Comparison of ENCODE assay signal across 1 cellular context in the genomic region with DNA sequence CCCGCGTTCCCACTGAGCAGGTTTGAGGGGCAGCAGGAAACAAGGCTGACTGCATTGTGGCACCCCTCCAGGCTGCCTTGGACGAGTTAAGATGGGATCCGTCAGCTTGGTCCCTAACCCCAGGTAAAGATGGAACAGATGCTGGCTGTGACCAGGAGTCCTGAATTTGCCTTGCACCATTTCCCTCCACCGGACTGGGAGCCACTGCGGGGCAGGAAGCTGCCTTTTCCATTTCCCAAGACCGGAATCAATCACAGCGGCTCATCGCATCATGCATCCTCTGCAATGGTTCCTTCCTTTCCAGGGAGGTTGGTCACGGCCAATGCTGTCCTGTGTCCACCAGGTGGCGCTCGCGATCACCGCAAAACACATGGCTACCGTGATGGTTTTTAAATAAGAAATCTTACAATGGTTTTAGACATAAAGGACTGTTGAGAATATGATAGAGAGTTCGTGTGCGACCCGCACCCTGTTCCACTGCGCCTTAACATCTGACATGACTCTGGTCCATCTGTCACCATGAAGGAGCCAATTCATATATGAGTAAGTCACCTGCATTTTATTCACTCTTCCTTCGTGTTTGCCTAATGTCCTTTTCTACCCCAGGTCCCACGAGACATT.
TF ChIP-seq lines count a peak whose summit lies in the region.

No MANE protein-coding gene starts in this region.

TF ChIP-seq in HepG2, 621 proteins besides CTCF, POLR2A, EP300 and RAD21 (continued from another document and continues in another):
- TF ChIP-seq, protein P1, sequence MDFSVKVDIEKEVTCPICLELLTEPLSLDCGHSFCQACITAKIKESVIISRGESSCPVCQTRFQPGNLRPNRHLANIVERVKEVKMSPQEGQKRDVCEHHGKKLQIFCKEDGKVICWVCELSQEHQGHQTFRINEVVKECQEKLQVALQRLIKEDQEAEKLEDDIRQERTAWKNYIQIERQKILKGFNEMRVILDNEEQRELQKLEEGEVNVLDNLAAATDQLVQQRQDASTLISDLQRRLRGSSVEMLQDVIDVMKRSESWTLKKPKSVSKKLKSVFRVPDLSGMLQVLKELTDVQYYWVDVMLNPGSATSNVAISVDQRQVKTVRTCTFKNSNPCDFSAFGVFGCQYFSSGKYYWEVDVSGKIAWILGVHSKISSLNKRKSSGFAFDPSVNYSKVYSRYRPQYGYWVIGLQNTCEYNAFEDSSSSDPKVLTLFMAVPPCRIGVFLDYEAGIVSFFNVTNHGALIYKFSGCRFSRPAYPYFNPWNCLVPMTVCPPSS (IDR thresholded peaks at IDR 0.05), result no peak
- no peak for TF ChIP-seq RBAK (CRISPR knock-in tag; IDR thresholded peaks at IDR 0.05)
- TF ChIP-seq, protein P2, sequence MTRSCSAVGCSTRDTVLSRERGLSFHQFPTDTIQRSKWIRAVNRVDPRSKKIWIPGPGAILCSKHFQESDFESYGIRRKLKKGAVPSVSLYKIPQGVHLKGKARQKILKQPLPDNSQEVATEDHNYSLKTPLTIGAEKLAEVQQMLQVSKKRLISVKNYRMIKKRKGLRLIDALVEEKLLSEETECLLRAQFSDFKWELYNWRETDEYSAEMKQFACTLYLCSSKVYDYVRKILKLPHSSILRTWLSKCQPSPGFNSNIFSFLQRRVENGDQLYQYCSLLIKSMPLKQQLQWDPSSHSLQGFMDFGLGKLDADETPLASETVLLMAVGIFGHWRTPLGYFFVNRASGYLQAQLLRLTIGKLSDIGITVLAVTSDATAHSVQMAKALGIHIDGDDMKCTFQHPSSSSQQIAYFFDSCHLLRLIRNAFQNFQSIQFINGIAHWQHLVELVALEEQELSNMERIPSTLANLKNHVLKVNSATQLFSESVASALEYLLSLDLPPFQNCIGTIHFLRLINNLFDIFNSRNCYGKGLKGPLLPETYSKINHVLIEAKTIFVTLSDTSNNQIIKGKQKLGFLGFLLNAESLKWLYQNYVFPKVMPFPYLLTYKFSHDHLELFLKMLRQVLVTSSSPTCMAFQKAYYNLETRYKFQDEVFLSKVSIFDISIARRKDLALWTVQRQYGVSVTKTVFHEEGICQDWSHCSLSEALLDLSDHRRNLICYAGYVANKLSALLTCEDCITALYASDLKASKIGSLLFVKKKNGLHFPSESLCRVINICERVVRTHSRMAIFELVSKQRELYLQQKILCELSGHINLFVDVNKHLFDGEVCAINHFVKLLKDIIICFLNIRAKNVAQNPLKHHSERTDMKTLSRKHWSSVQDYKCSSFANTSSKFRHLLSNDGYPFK (CRISPR knock-in tag; IDR thresholded peaks at IDR 0.05; ENCODE audit: borderline replicate concordance), result peak; percentile 23; the same call in 1 of the 2 replicates
- TF ChIP-seq SNRNP70 (IDR thresholded peaks at IDR 0.05; ENCODE audit: low read depth, low read length), result no peak
- 0 out of 2 replicates have a peak, but pooled peaks have one; percentile 23 for TF ChIP-seq ZNF263 (CRISPR knock-in tag; IDR thresholded peaks at IDR 0.05)
- TF ChIP-seq, protein P3, sequence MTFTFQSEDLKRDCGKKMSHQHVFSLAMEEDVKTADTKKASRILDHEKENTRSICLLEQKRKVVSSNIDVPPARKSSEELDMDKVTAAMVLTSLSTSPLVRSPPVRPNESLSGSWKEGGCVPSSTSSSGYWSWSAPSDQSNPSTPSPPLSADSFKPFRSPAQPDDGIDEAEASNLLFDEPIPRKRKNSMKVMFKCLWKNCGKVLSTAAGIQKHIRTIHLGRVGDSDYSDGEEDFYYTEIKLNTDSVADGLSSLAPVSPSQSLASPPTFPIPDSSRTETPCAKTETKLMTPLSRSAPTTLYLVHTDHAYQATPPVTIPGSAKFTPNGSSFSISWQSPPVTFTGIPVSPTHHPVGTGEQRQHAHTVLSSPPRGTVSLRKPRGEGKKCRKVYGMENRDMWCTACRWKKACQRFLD (CRISPR knock-in tag; IDR thresholded peaks at IDR 0.05; ENCODE audit: borderline replicate concordance), result no peak
- TF ChIP-seq ZNF615 (CRISPR knock-in tag; IDR thresholded peaks at IDR 0.05; ENCODE audit: borderline replicate concordance), result no peak
- TF ChIP-seq DNMT1 (CRISPR knock-in tag; IDR thresholded peaks at IDR 0.05), result no peak
- TF ChIP-seq MATR3 (CRISPR knock-in tag; IDR thresholded peaks at IDR 0.05), result no peak
- no peak for TF ChIP-seq RFX3 (CRISPR knock-in tag; IDR thresholded peaks at IDR 0.05)
- TF ChIP-seq, protein P4, sequence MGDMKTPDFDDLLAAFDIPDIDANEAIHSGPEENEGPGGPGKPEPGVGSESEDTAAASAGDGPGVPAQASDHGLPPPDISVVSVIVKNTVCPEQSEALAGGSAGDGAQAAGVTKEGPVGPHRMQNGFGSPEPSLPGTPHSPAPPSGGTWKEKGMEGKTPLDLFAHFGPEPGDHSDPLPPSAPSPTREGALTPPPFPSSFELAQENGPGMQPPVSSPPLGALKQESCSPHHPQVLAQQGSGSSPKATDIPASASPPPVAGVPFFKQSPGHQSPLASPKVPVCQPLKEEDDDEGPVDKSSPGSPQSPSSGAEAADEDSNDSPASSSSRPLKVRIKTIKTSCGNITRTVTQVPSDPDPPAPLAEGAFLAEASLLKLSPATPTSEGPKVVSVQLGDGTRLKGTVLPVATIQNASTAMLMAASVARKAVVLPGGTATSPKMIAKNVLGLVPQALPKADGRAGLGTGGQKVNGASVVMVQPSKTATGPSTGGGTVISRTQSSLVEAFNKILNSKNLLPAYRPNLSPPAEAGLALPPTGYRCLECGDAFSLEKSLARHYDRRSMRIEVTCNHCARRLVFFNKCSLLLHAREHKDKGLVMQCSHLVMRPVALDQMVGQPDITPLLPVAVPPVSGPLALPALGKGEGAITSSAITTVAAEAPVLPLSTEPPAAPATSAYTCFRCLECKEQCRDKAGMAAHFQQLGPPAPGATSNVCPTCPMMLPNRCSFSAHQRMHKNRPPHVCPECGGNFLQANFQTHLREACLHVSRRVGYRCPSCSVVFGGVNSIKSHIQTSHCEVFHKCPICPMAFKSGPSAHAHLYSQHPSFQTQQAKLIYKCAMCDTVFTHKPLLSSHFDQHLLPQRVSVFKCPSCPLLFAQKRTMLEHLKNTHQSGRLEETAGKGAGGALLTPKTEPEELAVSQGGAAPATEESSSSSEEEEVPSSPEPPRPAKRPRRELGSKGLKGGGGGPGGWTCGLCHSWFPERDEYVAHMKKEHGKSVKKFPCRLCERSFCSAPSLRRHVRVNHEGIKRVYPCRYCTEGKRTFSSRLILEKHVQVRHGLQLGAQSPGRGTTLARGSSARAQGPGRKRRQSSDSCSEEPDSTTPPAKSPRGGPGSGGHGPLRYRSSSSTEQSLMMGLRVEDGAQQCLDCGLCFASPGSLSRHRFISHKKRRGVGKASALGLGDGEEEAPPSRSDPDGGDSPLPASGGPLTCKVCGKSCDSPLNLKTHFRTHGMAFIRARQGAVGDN (CRISPR knock-in tag; IDR thresholded peaks at IDR 0.05), result peak; percentile 28; the same call in 1 of the 2 replicates
- TF ChIP-seq, protein P5, sequence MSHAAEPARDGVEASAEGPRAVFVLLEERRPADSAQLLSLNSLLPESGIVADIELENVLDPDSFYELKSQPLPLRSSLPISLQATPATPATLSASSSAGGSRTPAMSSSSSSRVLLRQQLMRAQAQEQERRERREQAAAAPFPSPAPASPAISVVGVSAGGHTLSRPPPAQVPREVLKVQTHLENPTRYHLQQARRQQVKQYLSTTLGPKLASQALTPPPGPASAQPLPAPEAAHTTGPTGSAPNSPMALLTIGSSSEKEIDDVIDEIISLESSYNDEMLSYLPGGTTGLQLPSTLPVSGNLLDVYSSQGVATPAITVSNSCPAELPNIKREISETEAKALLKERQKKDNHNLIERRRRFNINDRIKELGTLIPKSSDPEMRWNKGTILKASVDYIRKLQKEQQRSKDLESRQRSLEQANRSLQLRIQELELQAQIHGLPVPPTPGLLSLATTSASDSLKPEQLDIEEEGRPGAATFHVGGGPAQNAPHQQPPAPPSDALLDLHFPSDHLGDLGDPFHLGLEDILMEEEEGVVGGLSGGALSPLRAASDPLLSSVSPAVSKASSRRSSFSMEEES (CRISPR knock-in tag; IDR thresholded peaks at IDR 0.05), result no peak
- TF ChIP-seq MZF1 (CRISPR knock-in tag; IDR thresholded peaks at IDR 0.05; ENCODE audit: borderline replicate concordance), result no peak
- TF ChIP-seq, protein P6, sequence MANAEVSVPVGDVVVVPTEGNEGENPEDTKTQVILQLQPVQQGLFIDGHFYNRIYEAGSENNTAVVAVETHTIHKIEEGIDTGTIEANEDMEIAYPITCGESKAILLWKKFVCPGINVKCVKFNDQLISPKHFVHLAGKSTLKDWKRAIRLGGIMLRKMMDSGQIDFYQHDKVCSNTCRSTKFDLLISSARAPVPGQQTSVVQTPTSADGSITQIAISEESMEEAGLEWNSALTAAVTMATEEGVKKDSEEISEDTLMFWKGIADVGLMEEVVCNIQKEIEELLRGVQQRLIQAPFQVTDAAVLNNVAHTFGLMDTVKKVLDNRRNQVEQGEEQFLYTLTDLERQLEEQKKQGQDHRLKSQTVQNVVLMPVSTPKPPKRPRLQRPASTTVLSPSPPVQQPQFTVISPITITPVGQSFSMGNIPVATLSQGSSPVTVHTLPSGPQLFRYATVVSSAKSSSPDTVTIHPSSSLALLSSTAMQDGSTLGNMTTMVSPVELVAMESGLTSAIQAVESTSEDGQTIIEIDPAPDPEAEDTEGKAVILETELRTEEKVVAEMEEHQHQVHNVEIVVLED (CRISPR knock-in tag; IDR thresholded peaks at IDR 0.05; ENCODE audit: borderline replicate concordance), result no peak
- peak; percentile 42; the same call in 1 of the 2 replicates for TF ChIP-seq KLF11 (CRISPR knock-in tag; IDR thresholded peaks at IDR 0.05)
- no peak for TF ChIP-seq ZNF605 (CRISPR knock-in tag; IDR thresholded peaks at IDR 0.05)
- TF ChIP-seq FOSL1 (CRISPR knock-in tag; IDR thresholded peaks at IDR 0.05; ENCODE audit: borderline replicate concordance), result no peak
- TF ChIP-seq PHF8 (CRISPR knock-in tag; IDR thresholded peaks at IDR 0.05), result no peak
- TF ChIP-seq, protein P7, sequence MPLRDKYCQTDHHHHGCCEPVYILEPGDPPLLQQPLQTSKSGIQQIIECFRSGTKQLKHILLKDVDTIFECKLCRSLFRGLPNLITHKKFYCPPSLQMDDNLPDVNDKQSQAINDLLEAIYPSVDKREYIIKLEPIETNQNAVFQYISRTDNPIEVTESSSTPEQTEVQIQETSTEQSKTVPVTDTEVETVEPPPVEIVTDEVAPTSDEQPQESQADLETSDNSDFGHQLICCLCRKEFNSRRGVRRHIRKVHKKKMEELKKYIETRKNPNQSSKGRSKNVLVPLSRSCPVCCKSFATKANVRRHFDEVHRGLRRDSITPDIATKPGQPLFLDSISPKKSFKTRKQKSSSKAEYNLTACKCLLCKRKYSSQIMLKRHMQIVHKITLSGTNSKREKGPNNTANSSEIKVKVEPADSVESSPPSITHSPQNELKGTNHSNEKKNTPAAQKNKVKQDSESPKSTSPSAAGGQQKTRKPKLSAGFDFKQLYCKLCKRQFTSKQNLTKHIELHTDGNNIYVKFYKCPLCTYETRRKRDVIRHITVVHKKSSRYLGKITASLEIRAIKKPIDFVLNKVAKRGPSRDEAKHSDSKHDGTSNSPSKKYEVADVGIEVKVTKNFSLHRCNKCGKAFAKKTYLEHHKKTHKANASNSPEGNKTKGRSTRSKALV (CRISPR knock-in tag; IDR thresholded peaks at IDR 0.05), result no peak
- TF ChIP-seq JUN (CRISPR knock-in tag; IDR thresholded peaks at IDR 0.05), result no peak
- 0 out of 2 replicates have a peak, but pooled peaks have one; percentile 58 for TF ChIP-seq ZNF510 (CRISPR knock-in tag; IDR thresholded peaks at IDR 0.05; ENCODE audit: low read depth)
- TF ChIP-seq, protein P8, sequence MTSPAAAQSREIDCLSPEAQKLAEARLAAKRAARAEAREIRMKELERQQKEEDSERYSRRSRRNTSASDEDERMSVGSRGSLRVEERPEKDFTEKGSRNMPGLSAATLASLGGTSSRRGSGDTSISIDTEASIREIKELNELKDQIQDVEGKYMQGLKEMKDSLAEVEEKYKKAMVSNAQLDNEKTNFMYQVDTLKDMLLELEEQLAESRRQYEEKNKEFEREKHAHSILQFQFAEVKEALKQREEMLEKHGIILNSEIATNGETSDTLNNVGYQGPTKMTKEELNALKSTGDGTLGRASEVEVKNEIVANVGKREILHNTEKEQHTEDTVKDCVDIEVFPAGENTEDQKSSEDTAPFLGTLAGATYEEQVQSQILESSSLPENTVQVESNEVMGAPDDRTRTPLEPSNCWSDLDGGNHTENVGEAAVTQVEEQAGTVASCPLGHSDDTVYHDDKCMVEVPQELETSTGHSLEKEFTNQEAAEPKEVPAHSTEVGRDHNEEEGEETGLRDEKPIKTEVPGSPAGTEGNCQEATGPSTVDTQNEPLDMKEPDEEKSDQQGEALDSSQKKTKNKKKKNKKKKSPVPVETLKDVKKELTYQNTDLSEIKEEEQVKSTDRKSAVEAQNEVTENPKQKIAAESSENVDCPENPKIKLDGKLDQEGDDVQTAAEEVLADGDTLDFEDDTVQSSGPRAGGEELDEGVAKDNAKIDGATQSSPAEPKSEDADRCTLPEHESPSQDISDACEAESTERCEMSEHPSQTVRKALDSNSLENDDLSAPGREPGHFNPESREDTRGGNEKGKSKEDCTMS (CRISPR knock-in tag; conservative IDR thresholded peaks at IDR 0.05), result no peak
- TF ChIP-seq RFXAP (CRISPR knock-in tag; IDR thresholded peaks at IDR 0.05; ENCODE audit: borderline replicate concordance), result no peak
- TF ChIP-seq ARHGAP35 (CRISPR knock-in tag; IDR thresholded peaks at IDR 0.05; ENCODE audit: borderline replicate concordance), result no peak
- TF ChIP-seq KDM5A (IDR thresholded peaks at IDR 0.05; ENCODE audit: borderline replicate concordance, low read length), result no peak
- TF ChIP-seq ZSCAN21 (CRISPR knock-in tag; IDR thresholded peaks at IDR 0.05; ENCODE audit: borderline replicate concordance), result no peak
- TF ChIP-seq BORCS8-MEF2B (CRISPR knock-in tag; IDR thresholded peaks at IDR 0.05), result peak; percentile 60; the same call in 1 of the 2 replicates
- TF ChIP-seq REPIN1 (CRISPR knock-in tag; IDR thresholded peaks at IDR 0.05; ENCODE audit: borderline replicate concordance, low read depth), result 0 out of 2 replicates have a peak, but pooled peaks have one; percentile 26
- TF ChIP-seq ZNF326 (CRISPR knock-in tag; IDR thresholded peaks at IDR 0.05; ENCODE audit: borderline replicate concordance), result no peak
- TF ChIP-seq, protein P9, sequence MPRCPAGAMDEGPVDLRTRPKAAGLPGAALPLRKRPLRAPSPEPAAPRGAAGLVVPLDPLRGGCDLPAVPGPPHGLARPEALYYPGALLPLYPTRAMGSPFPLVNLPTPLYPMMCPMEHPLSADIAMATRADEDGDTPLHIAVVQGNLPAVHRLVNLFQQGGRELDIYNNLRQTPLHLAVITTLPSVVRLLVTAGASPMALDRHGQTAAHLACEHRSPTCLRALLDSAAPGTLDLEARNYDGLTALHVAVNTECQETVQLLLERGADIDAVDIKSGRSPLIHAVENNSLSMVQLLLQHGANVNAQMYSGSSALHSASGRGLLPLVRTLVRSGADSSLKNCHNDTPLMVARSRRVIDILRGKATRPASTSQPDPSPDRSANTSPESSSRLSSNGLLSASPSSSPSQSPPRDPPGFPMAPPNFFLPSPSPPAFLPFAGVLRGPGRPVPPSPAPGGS (CRISPR knock-in tag; IDR thresholded peaks at IDR 0.05), result no peak
- peak; percentile 47; the same call in 1 of the 2 replicates for TF ChIP-seq THAP11 (CRISPR knock-in tag; IDR thresholded peaks at IDR 0.05)
- no peak for TF ChIP-seq HNRNPL (IDR thresholded peaks at IDR 0.05; ENCODE audit: low read depth, low read length)
- TF ChIP-seq RBM39 (IDR thresholded peaks at IDR 0.05; ENCODE audit: low read depth, low read length, poor library complexity, severe bottlenecking), result no peak
- peak; percentile 84 for TF ChIP-seq XRCC5 (optimal IDR thresholded peaks at IDR 0.05; ENCODE audit: low read length)
